ENCODE assay signal across 17 cellular contexts in genomic region chr5:175678074-175678473, GRCh38. TPM values are rescaled to one million over a fixed set of nuclear protein-coding genes. Genes with fewer than 3 reads are reported as not detected.
"Had no signal": no experiment of that assay in that cellular context is flagged by ENCODE, and none has a peak within 500 bp of the region (broad histone marks: within the 10 kb centered on the region; RNA-seq: fewer than 3 reads in every experiment).

No MANE protein-coding gene starts in this region.

- H3K36me3 Mint-ChIP-seq: natural killer cell; stimulated activated naive B cell treated with anti-CD40 and anti-IgM and Interleukin-4, amounts not matched to agents 10 μg/mL and 1 μg/mL and 100 μg/mL, for 72 hours had no signal

- H3K36me3 ChIP-seq: sigmoid colon, suprapubic skin had no signal

- H3K9me3 ChIP-seq: body of pancreas, psoas muscle, sigmoid colon, suprapubic skin had no signal

- ATAC-seq: body of pancreas; natural killer cell; psoas muscle; stimulated activated naive B cell treated with anti-CD40 and anti-IgM and Interleukin-4, amounts not matched to agents 10 μg/mL and 1 μg/mL and 100 μg/mL, for 72 hours; T-helper 17 cell had no signal

- FAIRE-seq: TTC549 had no signal

- H3K4me3 Mint-ChIP-seq: activated B cell treated with CpG ODN at 0.5 μM for 24 hours; activated CD4-positive, alpha-beta T cell treated with anti-CD3 and anti-CD28 coated beads, Interleukin-2, amount 10 ng/mL, durations not matched to agents 7 days and 5 days; natural killer cell; stimulated activated naive B cell treated with anti-CD40 and anti-IgM and Interleukin-4, amounts not matched to agents 10 μg/mL and 1 μg/mL and 100 μg/mL, for 72 hours; T-helper 17 cell had no signal

- H3K4me1 Mint-ChIP-seq: activated B cell treated with CpG ODN at 0.5 μM for 24 hours had no signal

- DNase-seq: activated B cell treated with CpG ODN at 0.5 μM for 24 hours; activated CD4-positive, alpha-beta T cell treated with anti-CD3 and anti-CD28 coated beads, Interleukin-2, amount 10 ng/mL, durations not matched to agents 7 days and 5 days; activated T-cell treated with anti-CD3 and anti-CD28 coated beads for 4 hours; body of pancreas; erythroblast; hypothalamus; midbrain; natural killer cell; nucleus accumbens; sigmoid colon; stimulated activated CD4-positive, alpha-beta T cell treated with anti-CD3 and anti-CD28 coated beads, Interleukin-2, amount 100 ng/mL, for 24 hours; stimulated activated naive B cell treated with anti-CD40 and anti-IgM and Interleukin-4, amounts not matched to agents 10 μg/mL and 1 μg/mL and 100 μg/mL, for 72 hours; T-helper 17 cell had no signal

- H3K4me1 ChIP-seq: body of pancreas, sigmoid colon had no signal

- H3K4me3 ChIP-seq: body of pancreas, lung, psoas muscle, sigmoid colon, suprapubic skin had no signal

- H3K27me3 Mint-ChIP-seq: activated CD4-positive, alpha-beta T cell treated with anti-CD3 and anti-CD28 coated beads, Interleukin-2, amount 10 ng/mL, durations not matched to agents 7 days and 5 days; T-helper 17 cell had no signal

- H3K27ac ChIP-seq: body of pancreas, psoas muscle, sigmoid colon, suprapubic skin had no signal

- H3K27ac Mint-ChIP-seq: activated B cell treated with CpG ODN at 0.5 μM for 24 hours; activated CD4-positive, alpha-beta T cell treated with anti-CD3 and anti-CD28 coated beads, Interleukin-2, amount 10 ng/mL, durations not matched to agents 7 days and 5 days; natural killer cell; stimulated activated naive B cell treated with anti-CD40 and anti-IgM and Interleukin-4, amounts not matched to agents 10 μg/mL and 1 μg/mL and 100 μg/mL, for 72 hours; T-helper 17 cell had no signal

- H3K9me3 Mint-ChIP-seq: activated B cell treated with CpG ODN at 0.5 μM for 24 hours; activated CD4-positive, alpha-beta T cell treated with anti-CD3 and anti-CD28 coated beads, Interleukin-2, amount 10 ng/mL, durations not matched to agents 7 days and 5 days; natural killer cell; stimulated activated naive B cell treated with anti-CD40 and anti-IgM and Interleukin-4, amounts not matched to agents 10 μg/mL and 1 μg/mL and 100 μg/mL, for 72 hours had no signal

RNA-seq across cellular contexts. Expression of gene HRH2, which starts 20.2 kb away (rescaled TPM):
- total RNA-seq: activated B cell treated with CpG ODN at 0.5 μM for 24 hours had no signal
